ENCODE assay signal across 17 cellular contexts in the genomic region with DNA sequence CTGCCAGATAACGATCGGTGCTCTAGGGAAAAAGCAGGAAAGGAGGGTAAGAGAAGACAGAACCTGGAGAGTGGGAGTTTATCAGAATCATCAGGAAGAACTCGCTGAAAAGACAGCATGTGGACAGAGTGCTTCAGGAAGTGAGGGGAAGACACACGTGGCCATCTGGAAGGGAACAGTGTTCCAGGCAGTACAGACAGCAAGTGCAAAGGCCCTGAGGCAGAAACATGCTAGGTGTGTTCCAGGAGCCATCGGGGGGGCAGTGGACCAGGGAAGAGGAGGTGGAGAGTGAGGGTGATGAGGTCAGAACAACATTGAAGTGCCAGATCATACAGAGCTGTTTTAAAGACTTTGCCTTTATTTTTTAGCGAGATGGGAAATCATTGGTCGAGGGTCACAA.
DNase-seq lines count a peak whose midpoint lies in the region; ATAC-seq, FAIRE-seq and TF ChIP-seq lines count a peak whose summit lies in the region.
"Had no signal": no experiment of that assay in that cellular context is flagged by ENCODE, and none has a peak within 500 bp of the region (broad histone marks: within the 10 kb centered on the region; RNA-seq: fewer than 3 reads in every experiment).

No MANE protein-coding gene starts in this region.

- intact Hi-C loops in K562 (cut with micrococcal nuclease) = no loop called here
- intact Hi-C loops in esophagus muscularis mucosa (cut with DNase I) = no loop called here
- intact Hi-C loops in transverse colon (cut with DNase I; ENCODE audit: low total_unique reads) = no loop called here

- TF ChIP-seq EP300 in SK-N-SH (IDR thresholded peaks at IDR 0.05; ENCODE audit: borderline replicate concordance in 1 of 2, low read depth in 1 of 2, low read length in 1 of 2) = no peak
- TF ChIP-seq EP300 in K562 (IDR thresholded peaks at IDR 0.05; ENCODE audit: low read length) = no peak
- TF ChIP-seq EP300 in esophagus muscularis mucosa (IDR thresholded peaks at IDR 0.05) = no peak
- no peak for TF ChIP-seq EP300 in transverse colon (IDR thresholded peaks at IDR 0.05; ENCODE audit: low read depth)

- no peaks in the 10 kb centered on the region for H4K20me1 ChIP-seq in SK-N-SH (ENCODE audit: insufficient read depth)
- H4K20me1 ChIP-seq in K562 (replicated peaks; ENCODE audit: control insufficient read depth, insufficient read depth, low read length) = no peaks in the 10 kb centered on the region
- H4K20me1 ChIP-seq: BLaER1 had no signal

- in situ Hi-C loops in K562 (cut with MboI) = no loop called here
- in situ Hi-C loops in transverse colon (cut with MboI; ENCODE audit: low pct_ligation_motif_present in 1 of 4, low pct_unique_long_range_greater_than_20kb in 1 of 4, low sequenced_read_pairs in 3 of 4) = no loop called here

- no TSS peak for BruUV-seq in K562 (replicated peaks; lab: Mats Ljungman, UMichigan)

- TF ChIP-seq CTCF in SK-N-SH (IDR thresholded peaks at IDR 0.05) (no peak), K562 (IDR thresholded peaks at IDR 0.05 in 2 of 3, conservative IDR thresholded peaks at IDR 0.05 in 1 of 3; ENCODE audit: insufficient read depth in 2 of 3, low read depth in 1 of 3, low read length in 3 of 3) (no peak), esophagus muscularis mucosa (IDR thresholded peaks at IDR 0.05) (no peak), transverse colon (IDR thresholded peaks at IDR 0.05) (no peak)

- H3K4me3 ChIP-seq in SK-N-SH (ENCODE audit: low read depth in 2 of 2, low read length in 1 of 2) (no peak overlapping the region), K562 (no peak overlapping the region), esophagus muscularis mucosa (no peak overlapping the region), transverse colon (no peak overlapping the region)
- H3K4me3 ChIP-seq: BLaER1, GM12878, GM23248 had no signal

- no peaks in the 10 kb centered on the region for H3K9me3 ChIP-seq in SK-N-SH
- H3K9me3 ChIP-seq in K562 (replicated peaks; ENCODE audit: control insufficient read depth, insufficient read depth, low read depth, low read length) = no peaks in the 10 kb centered on the region
- H3K9me3 ChIP-seq in esophagus muscularis mucosa = no peaks in the 10 kb centered on the region
- H3K9me3 ChIP-seq in transverse colon = no peaks in the 10 kb centered on the region
- H3K9me3 ChIP-seq: BLaER1 had no signal

- CTCF ChIA-PET in SK-N-SH (lab: Yijun Ruan, JAX) (interaction anchor here (2.0 kb wide), 1 partner anchor 27 kb away, joined by 4 read pairs; no protein-coding TSS in a partner anchor), K562 (lab: Yijun Ruan, JAX; ENCODE audit: low intra/inter-chr PET ratio) (no interaction called here)

- no peaks in the 10 kb centered on the region for H3K9me1 ChIP-seq in K562 (ENCODE audit: control insufficient read depth, insufficient read depth, low read length)

- TF ChIP-seq RAD21 in SK-N-SH (IDR thresholded peaks at IDR 0.05; ENCODE audit: low read length) (no peak), K562 (CRISPR knock-in tag; conservative IDR thresholded peaks at IDR 0.05 in 1 of 2, IDR thresholded peaks at IDR 0.05 in 1 of 2) (no peak)

- no peak overlapping the region for H3K9ac ChIP-seq in SK-N-SH
- H3K9ac ChIP-seq in K562 (ENCODE audit: insufficient read depth in 1 of 2, low read depth in 2 of 2, low read length in 2 of 2) = no peak overlapping the region
- H3K9ac ChIP-seq: BLaER1, GM23248 had no signal

- TF ChIP-seq POLR2A in K562 (conservative IDR thresholded peaks at IDR 0.05) = no peak
- TF ChIP-seq POLR2A in esophagus muscularis mucosa (IDR thresholded peaks at IDR 0.05; ENCODE audit: low read depth) = no peak
- TF ChIP-seq POLR2A in transverse colon (IDR thresholded peaks at IDR 0.05) = no peak

- 19% methylated on average over 7 of the region's 7 CpGs for WGBS in SK-N-SH (ENCODE audit: low lambda C conversion rate)
- 0% methylated on average over 7 of the region's 7 CpGs for WGBS in K562 (ENCODE audit: insufficient coverage, low coverage, missing lambda C conversion rate)
- WGBS in esophagus muscularis mucosa = 81% methylated on average over 7 of the region's 7 CpGs
- WGBS in transverse colon (ENCODE audit: low coverage in 1 of 2), 2 donors = 85 to 87% methylated on average over 7 of the region's 7 CpGs

- H3K27me3 ChIP-seq in SK-N-SH (ENCODE audit: insufficient read depth) (no peaks in the 10 kb centered on the region), K562 (ENCODE audit: control insufficient read depth in 2 of 2, insufficient read depth in 2 of 2, low read length in 2 of 2) (no peaks in the 10 kb centered on the region), esophagus muscularis mucosa (no peaks in the 10 kb centered on the region), transverse colon (no peaks in the 10 kb centered on the region)
- H3K27me3 ChIP-seq: BLaER1 had no signal

- ATAC-seq in SK-N-SH treated with all-trans-retinoic acid at 6 μM for 48 hours (no peak), K562 (no peak)
- ATAC-seq: HCT116, HepG2 had no signal

- H3K9me2 ChIP-seq in SK-N-SH = no peaks in the 10 kb centered on the region

- H3K4me1 ChIP-seq in SK-N-SH (ENCODE audit: control insufficient read depth in 1 of 2, insufficient read depth in 2 of 2, low read depth in 1 of 2, low read length in 1 of 2) (no peaks in the 10 kb centered on the region), K562 (replicated peaks in 1 of 2; ENCODE audit: control insufficient read depth in 2 of 2, insufficient read depth in 2 of 2, low read length in 2 of 2) (peaks cover 0 to 7% of the 10 kb centered on the region in 2 experiments; a peak in 3 of 5 replicates), esophagus muscularis mucosa (no peaks in the 10 kb centered on the region), transverse colon (no peaks in the 10 kb centered on the region)
- H3K4me1 ChIP-seq: BLaER1 had no signal

- DNase-seq in SK-N-SH (peak; percentile 9), K562 (ENCODE audit: extremely low read depth in 1 of 4, low spot score in 3 of 4) (no peak), esophagus muscularis mucosa (ENCODE audit: extremely low spot score) (peak; percentile 77), transverse colon (no peak), NCI-H146 treated with DMSO at 0.1 percent for 48 hours (lab: John Stamatoyannopoulos, UW; ENCODE audit: unreplicated experiment) (no peak), MV-4-11 (lab: John Stamatoyannopoulos, UW) (no peak)
- DNase-seq: 8988T; CD4-positive, alpha-beta memory T cell; DMS153; DMS79; GM23248 had no signal

- no peaks in the 10 kb centered on the region for H3K79me2 ChIP-seq in SK-N-SH (ENCODE audit: insufficient read depth)
- no peaks in the 10 kb centered on the region for H3K79me2 ChIP-seq in K562 (ENCODE audit: control insufficient read depth, insufficient read depth, low read length)

- FAIRE-seq in K562 (lab: Jason Lieb, UNC) = no peak
- FAIRE-seq: GM12878, H54, HepG2 had no signal

- H3F3A ChIP-seq in SK-N-SH (replicated peaks; ENCODE audit: insufficient read depth) = no peaks in the 10 kb centered on the region

- no peak overlapping the region for H2AFZ ChIP-seq in SK-N-SH (ENCODE audit: low read depth)
- H2AFZ ChIP-seq in K562 (ENCODE audit: low read depth, low read length) = no peak overlapping the region
- H2AFZ ChIP-seq: GM23248 had no signal

- H3K27ac ChIP-seq in SK-N-SH (ENCODE audit: low read depth in 2 of 2, low read length in 1 of 2) = no peak overlapping the region
- H3K27ac ChIP-seq in K562 (ENCODE audit: extremely low read depth, low read depth, low read length) = no peak overlapping the region
- no peak overlapping the region for H3K27ac ChIP-seq in esophagus muscularis mucosa (replicated peaks in 1 of 4)
- no peak overlapping the region for H3K27ac ChIP-seq in transverse colon
- H3K27ac ChIP-seq: BLaER1, GM23248 had no signal

- H3K36me3 ChIP-seq in SK-N-SH (replicated peaks in 1 of 2; ENCODE audit: control insufficient read depth in 1 of 2, insufficient read depth in 2 of 2, low read length in 1 of 2) = no peaks in the 10 kb centered on the region
- no peaks in the 10 kb centered on the region for H3K36me3 ChIP-seq in K562 (ENCODE audit: control insufficient read depth, insufficient read depth, low read length)
- no peaks in the 10 kb centered on the region for H3K36me3 ChIP-seq in esophagus muscularis mucosa
- no peaks in the 10 kb centered on the region for H3K36me3 ChIP-seq in transverse colon
- H3K36me3 ChIP-seq: BLaER1 had no signal

- no peak overlapping the region for H3K4me2 ChIP-seq in SK-N-SH
- H3K4me2 ChIP-seq in K562 (ENCODE audit: insufficient read depth, low read length) = no peak overlapping the region
- H3K4me2 ChIP-seq: BLaER1 had no signal

- POLR2A ChIA-PET in SK-N-SH (lab: Yijun Ruan, JAX) (no interaction called here), K562 (lab: Yijun Ruan, JAX) (no interaction called here)

TF ChIP-seq in SK-N-SH, 30 proteins besides CTCF, POLR2A, EP300 and RAD21:
- TF ChIP-seq GATA2 (CRISPR knock-in tag; IDR thresholded peaks at IDR 0.05) (peak; percentile 32; the same call in 1 of the 2 replicates), RCOR1 (IDR thresholded peaks at IDR 0.05; ENCODE audit: low read length) (no peak)

TF ChIP-seq in SK-N-SH treated with all-trans-retinoic acid at 6 μM for 48 hours, 23 proteins besides CTCF, POLR2A, EP300 and RAD21 (continues in another document):
- no peak for TF ChIP-seq TCF4 (CRISPR knock-in tag; IDR thresholded peaks at IDR 0.05; ENCODE audit: borderline replicate concordance)
- TF ChIP-seq TOX (CRISPR knock-in tag; IDR thresholded peaks at IDR 0.05; ENCODE audit: borderline replicate concordance) = no peak
- TF ChIP-seq ZC3H10 (CRISPR knock-in tag; IDR thresholded peaks at IDR 0.05) = no peak
- no peak for TF ChIP-seq GLIS3 (CRISPR knock-in tag; IDR thresholded peaks at IDR 0.05)
- TF ChIP-seq RARB (CRISPR knock-in tag; IDR thresholded peaks at IDR 0.05) = no peak
- no peak for TF ChIP-seq ARNTL (CRISPR knock-in tag; IDR thresholded peaks at IDR 0.05; ENCODE audit: borderline replicate concordance, low read depth)
- no peak for TF ChIP-seq SNAI2 (CRISPR knock-in tag; IDR thresholded peaks at IDR 0.05)
- no peak for TF ChIP-seq ZFP30 (CRISPR knock-in tag; IDR thresholded peaks at IDR 0.05)
- no peak for TF ChIP-seq ZFP3 (CRISPR knock-in tag; IDR thresholded peaks at IDR 0.05)
- TF ChIP-seq ZNF8 (CRISPR knock-in tag; IDR thresholded peaks at IDR 0.05) = no peak

TF ChIP-seq in K562, 482 proteins besides CTCF, POLR2A, EP300 and RAD21:
- peak; percentile 64 for TF ChIP-seq RBM25 (IDR thresholded peaks at IDR 0.05; ENCODE audit: low read depth, low read length, severe bottlenecking)
- TF ChIP-seq PTTG1 (tag; IDR thresholded peaks at IDR 0.05; ENCODE audit: low read depth) = no peak
TF ChIP-seq in K562: peak in this region for 1.

Comparison
In these comparisons a context has a peak if more than half of its experiments do, and no peak if none do; other contexts are left out.
1. DNase-seq: peak in SK-N-SH (single experiment) and esophagus muscularis mucosa (single experiment); none in K562 (0 of 4), transverse colon (single experiment), NCI-H146 treated with DMSO at 0.1 percent for 48 hours (single experiment) and MV-4-11 (single experiment).